In genomic region chr2:151707857-151708256, GRCh38 we compare ENCODE assay signal across 7 cellular contexts. TPM values are rescaled to one million over a fixed set of nuclear protein-coding genes. Genes with fewer than 3 reads are reported as not detected.
"Had no signal": no experiment of that assay in that cellular context is flagged by ENCODE, and none has a peak within 500 bp of the region (broad histone marks: within the 10 kb centered on the region; RNA-seq: fewer than 3 reads in every experiment).

No MANE protein-coding gene starts in this region.

- H3K4me3 ChIP-seq: GM23248, K562 had no signal

- DNase-seq: GM23248, H9, HCEC 1CT, IMR-90, KG1 had no signal

- ATAC-seq: K562 had no signal

- FAIRE-seq: HTR-8/SVneo, K562 had no signal

- H3K27ac ChIP-seq: GM23248 had no signal

- H3K9ac ChIP-seq: GM23248 had no signal

- H2AFZ ChIP-seq: GM23248 had no signal

RNA-seq across cellular contexts. Expression of gene NEB, which starts 26.4 kb away (rescaled TPM):
- polyA plus RNA-seq: IMR-90 had no signal
